Comparison of ENCODE assay signal across 2 cellular contexts in genomic region chr1:201849372-201850052, GRCh38.
A peak's percentile ranks its signal among the peaks of the same experiment; 100 is the strongest.
TF ChIP-seq lines count a peak whose summit lies in the region.

No MANE protein-coding gene starts in this region.

TF ChIP-seq in liver, 16 proteins besides CTCF, POLR2A, EP300 and RAD21:
- TF ChIP-seq FOXA1 (IDR thresholded peaks at IDR 0.05) (no peak), ATF3 (IDR thresholded peaks at IDR 0.05) (no peak), MAX (IDR thresholded peaks at IDR 0.05) (no peak), NR2F2 (IDR thresholded peaks at IDR 0.05) (no peak), RXRA (IDR thresholded peaks at IDR 0.05) (peak in 1 of 2 donors; percentile 21), HNF4A (conservative IDR thresholded peaks at IDR 0.05) (peak; percentile 22 to 41), YY1 (IDR thresholded peaks at IDR 0.05) (peak; percentile 19), TAF1 (conservative IDR thresholded peaks at IDR 0.05) (no peak), SP1 (IDR thresholded peaks at IDR 0.05) (peak; percentile 13)

TF ChIP-seq in HepG2, 621 proteins besides CTCF, POLR2A, EP300 and RAD21:
- TF ChIP-seq CBX1 (IDR thresholded peaks at IDR 0.05; ENCODE audit: low read depth): no peak
- TF ChIP-seq HOXA7 (CRISPR knock-in tag; IDR thresholded peaks at IDR 0.05): no peak
- no peak for TF ChIP-seq PAX8 (CRISPR knock-in tag; IDR thresholded peaks at IDR 0.05; ENCODE audit: borderline replicate concordance)
- no peak for TF ChIP-seq ZNF761 (CRISPR knock-in tag; conservative IDR thresholded peaks at IDR 0.05)
- TF ChIP-seq, protein P1, sequence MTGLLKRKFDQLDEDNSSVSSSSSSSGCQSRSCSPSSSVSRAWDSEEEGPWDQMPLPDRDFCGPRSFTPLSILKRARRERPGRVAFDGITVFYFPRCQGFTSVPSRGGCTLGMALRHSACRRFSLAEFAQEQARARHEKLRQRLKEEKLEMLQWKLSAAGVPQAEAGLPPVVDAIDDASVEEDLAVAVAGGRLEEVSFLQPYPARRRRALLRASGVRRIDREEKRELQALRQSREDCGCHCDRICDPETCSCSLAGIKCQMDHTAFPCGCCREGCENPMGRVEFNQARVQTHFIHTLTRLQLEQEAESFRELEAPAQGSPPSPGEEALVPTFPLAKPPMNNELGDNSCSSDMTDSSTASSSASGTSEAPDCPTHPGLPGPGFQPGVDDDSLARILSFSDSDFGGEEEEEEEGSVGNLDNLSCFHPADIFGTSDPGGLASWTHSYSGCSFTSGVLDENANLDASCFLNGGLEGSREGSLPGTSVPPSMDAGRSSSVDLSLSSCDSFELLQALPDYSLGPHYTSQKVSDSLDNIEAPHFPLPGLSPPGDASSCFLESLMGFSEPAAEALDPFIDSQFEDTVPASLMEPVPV (CRISPR knock-in tag; IDR thresholded peaks at IDR 0.05): no peak
- TF ChIP-seq ZNF282 (IDR thresholded peaks at IDR 0.05; ENCODE audit: partially characterized antibody): no peak
- no peak for TF ChIP-seq NFIB (CRISPR knock-in tag; IDR thresholded peaks at IDR 0.05; ENCODE audit: borderline replicate concordance)
- no peak for TF ChIP-seq ARNTL (CRISPR knock-in tag; IDR thresholded peaks at IDR 0.05)
- no peak for TF ChIP-seq ZNF704 (CRISPR knock-in tag; IDR thresholded peaks at IDR 0.05; ENCODE audit: borderline replicate concordance)
- TF ChIP-seq JUND (CRISPR knock-in tag; IDR thresholded peaks at IDR 0.05): no peak
- TF ChIP-seq PHF8 (CRISPR knock-in tag; IDR thresholded peaks at IDR 0.05): no peak
- TF ChIP-seq, protein P2, sequence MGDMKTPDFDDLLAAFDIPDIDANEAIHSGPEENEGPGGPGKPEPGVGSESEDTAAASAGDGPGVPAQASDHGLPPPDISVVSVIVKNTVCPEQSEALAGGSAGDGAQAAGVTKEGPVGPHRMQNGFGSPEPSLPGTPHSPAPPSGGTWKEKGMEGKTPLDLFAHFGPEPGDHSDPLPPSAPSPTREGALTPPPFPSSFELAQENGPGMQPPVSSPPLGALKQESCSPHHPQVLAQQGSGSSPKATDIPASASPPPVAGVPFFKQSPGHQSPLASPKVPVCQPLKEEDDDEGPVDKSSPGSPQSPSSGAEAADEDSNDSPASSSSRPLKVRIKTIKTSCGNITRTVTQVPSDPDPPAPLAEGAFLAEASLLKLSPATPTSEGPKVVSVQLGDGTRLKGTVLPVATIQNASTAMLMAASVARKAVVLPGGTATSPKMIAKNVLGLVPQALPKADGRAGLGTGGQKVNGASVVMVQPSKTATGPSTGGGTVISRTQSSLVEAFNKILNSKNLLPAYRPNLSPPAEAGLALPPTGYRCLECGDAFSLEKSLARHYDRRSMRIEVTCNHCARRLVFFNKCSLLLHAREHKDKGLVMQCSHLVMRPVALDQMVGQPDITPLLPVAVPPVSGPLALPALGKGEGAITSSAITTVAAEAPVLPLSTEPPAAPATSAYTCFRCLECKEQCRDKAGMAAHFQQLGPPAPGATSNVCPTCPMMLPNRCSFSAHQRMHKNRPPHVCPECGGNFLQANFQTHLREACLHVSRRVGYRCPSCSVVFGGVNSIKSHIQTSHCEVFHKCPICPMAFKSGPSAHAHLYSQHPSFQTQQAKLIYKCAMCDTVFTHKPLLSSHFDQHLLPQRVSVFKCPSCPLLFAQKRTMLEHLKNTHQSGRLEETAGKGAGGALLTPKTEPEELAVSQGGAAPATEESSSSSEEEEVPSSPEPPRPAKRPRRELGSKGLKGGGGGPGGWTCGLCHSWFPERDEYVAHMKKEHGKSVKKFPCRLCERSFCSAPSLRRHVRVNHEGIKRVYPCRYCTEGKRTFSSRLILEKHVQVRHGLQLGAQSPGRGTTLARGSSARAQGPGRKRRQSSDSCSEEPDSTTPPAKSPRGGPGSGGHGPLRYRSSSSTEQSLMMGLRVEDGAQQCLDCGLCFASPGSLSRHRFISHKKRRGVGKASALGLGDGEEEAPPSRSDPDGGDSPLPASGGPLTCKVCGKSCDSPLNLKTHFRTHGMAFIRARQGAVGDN (CRISPR knock-in tag; IDR thresholded peaks at IDR 0.05): no peak
- TF ChIP-seq HES4 (CRISPR knock-in tag; IDR thresholded peaks at IDR 0.05; ENCODE audit: borderline replicate concordance): no peak
- TF ChIP-seq GTF3A (CRISPR knock-in tag; conservative IDR thresholded peaks at IDR 0.05): no peak
- TF ChIP-seq GZF1 (CRISPR knock-in tag; IDR thresholded peaks at IDR 0.05): no peak
- no peak for TF ChIP-seq RORA (CRISPR knock-in tag; IDR thresholded peaks at IDR 0.05)
